Comparison of ENCODE assay signal across 27 cellular contexts in the genomic region with DNA sequence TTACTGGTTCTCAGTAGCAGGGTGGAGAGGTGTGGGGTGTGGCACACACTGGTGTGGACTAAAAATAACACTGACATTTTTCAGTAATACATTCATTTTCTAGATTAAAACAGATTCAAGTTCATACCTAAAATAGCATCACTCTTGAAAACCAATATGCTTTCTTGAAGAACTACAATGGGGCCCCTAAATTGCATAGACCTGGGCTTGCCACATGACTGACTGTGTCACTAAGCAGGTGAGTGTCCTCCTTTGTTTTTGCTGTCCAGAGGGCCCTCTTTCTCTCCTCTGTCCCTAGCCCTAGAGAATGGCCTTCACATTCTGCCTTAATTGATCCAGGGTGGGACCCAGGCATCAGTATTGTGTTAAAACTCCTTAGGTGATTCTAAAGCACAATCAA. TPM values are rescaled to one million over a fixed set of nuclear protein-coding genes. Genes with fewer than 3 reads are reported as not detected.
"Had no signal": no experiment of that assay in that cellular context is flagged by ENCODE, and none has a peak within 500 bp of the region (broad histone marks: within the 10 kb centered on the region; RNA-seq: fewer than 3 reads in every experiment).

No MANE protein-coding gene starts in this region.

- H3K4me1 ChIP-seq: neural progenitor cell, right atrium auricular region, right lobe of liver, stomach, testis, thyroid gland, transverse colon, upper lobe of right lung had no signal

- H2AFZ ChIP-seq: neural progenitor cell had no signal

- H3K36me3 ChIP-seq: left ventricle myocardium inferior, neural progenitor cell, neutrophil, ovary, right atrium auricular region, right lobe of liver, thyroid gland had no signal

- H3K9me3 ChIP-seq: left ventricle myocardium inferior, neutrophil, ovary, right atrium auricular region, right lobe of liver, stomach, testis, thyroid gland, transverse colon, upper lobe of right lung had no signal

- H3K4me2 ChIP-seq: neural progenitor cell, smooth muscle cell had no signal

- H3K27ac ChIP-seq: left ventricle myocardium inferior, neural progenitor cell, neutrophil, ovary, right atrium auricular region, right lobe of liver, stomach, testis, thyroid gland, transverse colon, upper lobe of right lung had no signal

- ATAC-seq: natural killer cell; right lobe of liver; stimulated activated memory B cell treated with anti-CD40 and anti-IgM and Interleukin-4, amounts not matched to agents 10 μg/mL and 1 μg/mL and 100 μg/mL, for 72 hours; stimulated activated naive CD8-positive, alpha-beta T cell treated with anti-CD3 and anti-CD28 coated beads, Interleukin-15, Interleukin-2, amounts not matched to agents 100 U/mL and 50 U/mL, for 24 hours; upper lobe of right lung had no signal

- DNase-seq: hypothalamus; immature natural killer cell; kidney; left ventricle myocardium inferior; mesendoderm; naive B cell; natural killer cell; nephron progenitor cell; occipital lobe; ovary; right lobe of liver; stimulated activated CD4-positive, alpha-beta T cell treated with anti-CD3 and anti-CD28 coated beads, Interleukin-1b, Interleukin-23, amount 100 ng/mL, for 48 hours; stimulated activated CD4-positive, alpha-beta T cell treated with anti-CD3 and anti-CD28 coated beads, Interleukin-2, amount 100 ng/mL, for 48 hours; stimulated activated CD4-positive, alpha-beta T cell treated with anti-CD3 and anti-CD28 coated beads, Interleukin-4, amount 100 ng/mL, for 4 hours; stimulated activated CD8-positive, alpha-beta memory T cell treated with anti-CD3 and anti-CD28 coated beads, Interleukin-4, amount 100 ng/mL, for 48 hours; stimulated activated naive CD8-positive, alpha-beta T cell treated with anti-CD3 and anti-CD28 coated beads, Interleukin-15, Interleukin-2, amounts not matched to agents 100 U/mL and 50 U/mL, for 24 hours; stomach; testis; thyroid gland; transverse colon; upper lobe of right lung had no signal

- H3K27me3 ChIP-seq: ovary, right atrium auricular region, right lobe of liver, stomach, testis, thyroid gland, transverse colon, upper lobe of right lung had no signal

- H3K9ac ChIP-seq: neural progenitor cell had no signal

- H3K4me3 ChIP-seq: left ventricle myocardium inferior, lung, neural progenitor cell, ovary, right atrium auricular region, right lobe of liver, smooth muscle cell, stomach, testis, thyroid gland, transverse colon, upper lobe of right lung had no signal

RNA-seq across cellular contexts. Expression of a gene that starts 35.0 kb away (rescaled TPM):
- total RNA-seq: occipital lobe had no signal
